In the genomic region with DNA sequence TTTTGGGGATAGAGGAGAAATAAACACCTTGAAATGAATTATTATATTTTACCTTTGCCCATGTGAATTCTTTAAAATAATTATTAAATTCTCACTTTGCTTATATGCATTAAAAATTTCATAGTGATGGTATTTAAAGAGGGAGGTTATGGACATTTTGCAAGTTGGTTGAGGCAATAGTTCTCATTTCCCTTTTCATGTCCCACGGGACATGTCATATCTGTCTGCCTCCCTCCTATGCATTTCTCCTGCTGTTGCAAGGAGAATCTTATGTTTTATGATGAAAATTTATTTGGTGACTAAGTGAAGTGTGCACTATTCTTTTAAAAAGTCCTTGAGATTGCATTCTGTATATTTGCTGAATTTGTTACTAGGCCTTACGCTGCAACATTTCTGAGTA, we compare ENCODE assay signal across 12 cellular contexts.
DNase-seq lines count a peak whose midpoint lies in the region; TF ChIP-seq lines count a peak whose summit lies in the region.
"Had no signal": no experiment of that assay in that cellular context is flagged by ENCODE, and none has a peak within 500 bp of the region (broad histone marks: within the 10 kb centered on the region; RNA-seq: fewer than 3 reads in every experiment).

No MANE protein-coding gene starts in this region.

- H3K9me3 ChIP-seq in adrenal gland (replicated peaks in 1 of 3) = no peaks in the 10 kb centered on the region
- no peaks in the 10 kb centered on the region for H3K9me3 ChIP-seq in suprapubic skin

- H3K36me3 ChIP-seq in adrenal gland (replicated peaks in 1 of 2) (no peaks in the 10 kb centered on the region), suprapubic skin (no peaks in the 10 kb centered on the region)

- peaks cover 6% of the 10 kb centered on the region for H3K9me3 Mint-ChIP-seq in activated naive CD4-positive, alpha-beta T cell treated with anti-CD3 and anti-CD28 coated beads, Interleukin-2, amount 50 U/mL, for 24 hours
- peaks cover 0 to 2% (median 0%) of the 10 kb centered on the region in 3 donors for H3K9me3 Mint-ChIP-seq in IgD-negative memory B cell

- H3K27ac ChIP-seq in adrenal gland (peak overlapping the region in 4 of 5 donors; percentile 5 to 77 (median 70)), suprapubic skin (peak overlapping the region; percentile 61)

- H3K36me3 Mint-ChIP-seq in activated naive CD4-positive, alpha-beta T cell treated with anti-CD3 and anti-CD28 coated beads, Interleukin-2, amount 50 U/mL, for 24 hours = peaks cover 8% of the 10 kb centered on the region
- peaks cover 4% of the 10 kb centered on the region for H3K36me3 Mint-ChIP-seq in IgD-negative memory B cell

- peaks cover 91% of the 10 kb centered on the region for H3K4me1 Mint-ChIP-seq in activated naive CD4-positive, alpha-beta T cell treated with anti-CD3 and anti-CD28 coated beads, Interleukin-2, amount 50 U/mL, for 24 hours
- H3K4me1 Mint-ChIP-seq in IgD-negative memory B cell = peaks cover 56 to 67% (median 60%) of the 10 kb centered on the region in 3 donors

- no peak for TF ChIP-seq POLR2A in adrenal gland (IDR thresholded peaks at IDR 0.05)
- TF ChIP-seq POLR2A in suprapubic skin (IDR thresholded peaks at IDR 0.05) = no peak

- H3K27me3 ChIP-seq in adrenal gland (no peaks in the 10 kb centered on the region), suprapubic skin (no peaks in the 10 kb centered on the region)

- H3K27me3 Mint-ChIP-seq in activated naive CD4-positive, alpha-beta T cell treated with anti-CD3 and anti-CD28 coated beads, Interleukin-2, amount 50 U/mL, for 24 hours = no peaks in the 10 kb centered on the region
- H3K27me3 Mint-ChIP-seq in IgD-negative memory B cell = peaks cover 4% of the 10 kb centered on the region

- no peak overlapping the region for H3K4me3 ChIP-seq in adrenal gland
- H3K4me3 ChIP-seq in suprapubic skin = no peak overlapping the region

- 49 to 65% (median 56%) methylated on average over 2 of the region's 2 CpGs for WGBS in adrenal gland, 4 donors
- WGBS in suprapubic skin = 79% methylated on average over 2 of the region's 2 CpGs

- TF ChIP-seq EP300 in suprapubic skin (IDR thresholded peaks at IDR 0.05) = no peak

- H3K27ac Mint-ChIP-seq in activated naive CD4-positive, alpha-beta T cell treated with anti-CD3 and anti-CD28 coated beads, Interleukin-2, amount 50 U/mL, for 24 hours = peak overlapping the region; percentile 96
- peak overlapping the region; percentile 40 to 60 (median 53) for H3K27ac Mint-ChIP-seq in IgD-negative memory B cell

- intact Hi-C loops in adrenal gland (cut with DNase I) = no loop called here

- H3K4me1 ChIP-seq in adrenal gland (replicated peaks in 1 of 2) (peaks cover 45 to 46% of the 10 kb centered on the region in 2 donors), suprapubic skin (peaks cover 58% of the 10 kb centered on the region)

- DNase-seq in activated naive CD4-positive, alpha-beta T cell (lab: John Stamatoyannopoulos, UW) = no peak
- no peak for DNase-seq in adrenal gland
- no peak for DNase-seq in suprapubic skin (ENCODE audit: low spot score in 2 of 2)
- no peak for DNase-seq in HUDEP-2 (lab: John Stamatoyannopoulos, UW; ENCODE audit: unreplicated experiment in 76 of 76)
- no peak for DNase-seq in iPS-NIHi11 (ENCODE audit: low spot score)
- DNase-seq in inferior parietal cortex (ENCODE audit: extremely low spot score) = no peak
- DNase-seq: effector CD8-positive, alpha-beta T cell; GOT3; NCI-H2107; posterior cingulate gyrus had no signal

- TF ChIP-seq CTCF in adrenal gland (IDR thresholded peaks at IDR 0.05) (no peak), suprapubic skin (IDR thresholded peaks at IDR 0.05) (no peak)

- peak overlapping the region; percentile 86 for H3K4me3 Mint-ChIP-seq in activated naive CD4-positive, alpha-beta T cell treated with anti-CD3 and anti-CD28 coated beads, Interleukin-2, amount 50 U/mL, for 24 hours
- peak overlapping the region; percentile 25 to 85 (median 60) for H3K4me3 Mint-ChIP-seq in IgD-negative memory B cell
